ENCODE assay signal across 8 cellular contexts in the genomic region with DNA sequence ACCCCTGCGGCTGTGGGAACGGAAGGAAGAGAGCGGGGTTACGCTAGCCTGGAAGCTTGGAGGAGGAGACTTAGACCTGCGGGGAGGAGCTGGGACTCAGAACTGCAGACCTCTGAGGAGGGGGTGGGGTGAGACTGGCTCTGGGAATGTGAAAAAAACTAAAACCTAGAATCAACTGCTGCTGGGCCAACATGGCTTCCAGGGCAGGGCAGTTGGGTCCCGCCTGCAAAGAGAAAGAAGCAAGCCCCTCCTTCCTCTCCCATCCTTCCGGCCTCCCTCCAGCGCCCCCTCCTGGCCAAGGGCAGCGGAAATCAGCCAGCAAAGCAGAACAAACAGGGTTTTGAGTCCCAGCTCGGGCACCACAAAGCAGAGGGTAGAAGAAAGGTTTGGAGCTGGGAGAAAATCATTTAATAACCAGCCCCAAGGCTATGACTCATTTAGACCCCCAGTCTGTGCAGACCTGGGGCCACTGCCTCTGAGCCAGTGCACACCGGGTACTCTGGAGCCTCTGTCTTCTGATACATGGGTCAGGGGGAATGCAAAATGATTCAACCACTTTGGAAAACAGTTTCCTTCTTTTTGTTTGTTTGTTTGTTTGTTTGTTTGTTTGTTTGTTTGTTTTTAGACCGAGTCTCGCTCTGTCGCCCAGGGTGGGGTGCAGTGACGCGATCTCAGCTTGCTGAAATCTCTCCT. TPM values are rescaled to one million over a fixed set of nuclear protein-coding genes. Genes with fewer than 3 reads are reported as not detected.
DNase-seq lines count a peak whose midpoint lies in the region; ATAC-seq and TF ChIP-seq lines count a peak whose summit lies in the region.

No MANE protein-coding gene starts in this region.

- peaks cover 9% of the 10 kb centered on the region for H3K9me3 ChIP-seq in WERI-Rb-1 (ENCODE audit: severe bottlenecking)
- no peaks in the 10 kb centered on the region for H3K9me3 ChIP-seq in right lobe of liver
- peaks cover 0 to 4% (median 0%) of the 10 kb centered on the region in 3 donors for H3K9me3 ChIP-seq in gastroesophageal sphincter

- peak; percentile 80 for DNase-seq in GM06990 (ENCODE audit: extremely low read depth, insufficient read length)
- DNase-seq in M059J (ENCODE audit: low read depth) = peak; percentile 48
- peak; percentile 83 for DNase-seq in WERI-Rb-1
- DNase-seq in brain microvascular endothelial cell = peak; percentile 50
- DNase-seq in right lobe of liver = peak in 2 of 3 donors; percentile 75 to 77
- peak; percentile 57 for DNase-seq in stimulated activated CD8-positive, alpha-beta memory T cell treated with anti-CD3 and anti-CD28 coated beads, Interleukin-12 subunit alpha, Interleukin-12 subunit beta, amount 100 ng/mL, for 4 hours (ENCODE audit: low read depth)

- no peak for TF ChIP-seq EP300 in gastroesophageal sphincter (IDR thresholded peaks at IDR 0.05)

- H3K4me1 ChIP-seq in right lobe of liver = no peaks in the 10 kb centered on the region
- H3K4me1 ChIP-seq in gastroesophageal sphincter = peaks cover 0 to 18% (median 0%) of the 10 kb centered on the region in 3 donors

- WGBS in right lobe of liver (ENCODE audit: insufficient coverage, low coverage, low lambda C conversion rate, missing lambda C conversion rate) = 33% methylated on average over 14 of the region's 16 CpGs
- WGBS in gastroesophageal sphincter (ENCODE audit: low coverage in 1 of 2), 2 donors = 40 to 43% methylated on average over 7 to 15 of the region's 16 CpGs

- no peaks in the 10 kb centered on the region for H3K36me3 ChIP-seq in GM06990 (ENCODE audit: control insufficient read depth, insufficient read depth, low read length)
- H3K36me3 ChIP-seq in WERI-Rb-1 = no peaks in the 10 kb centered on the region
- H3K36me3 ChIP-seq in brain microvascular endothelial cell (replicated peaks) = no peaks in the 10 kb centered on the region
- H3K36me3 ChIP-seq in right lobe of liver = no peaks in the 10 kb centered on the region
- H3K36me3 ChIP-seq in gastroesophageal sphincter = no peaks in the 10 kb centered on the region

- H3K27ac ChIP-seq in WERI-Rb-1 (no peak overlapping the region), brain microvascular endothelial cell (no peak overlapping the region), right lobe of liver (no peak overlapping the region), gastroesophageal sphincter (no peak overlapping the region)

- in situ Hi-C loops in brain microvascular endothelial cell (cut with HindIII; ENCODE audit: low pct_ligation_motif_present, low sequenced_read_pairs) = no loop called here

- TF ChIP-seq CTCF in GM06990 (IDR thresholded peaks at IDR 0.05; ENCODE audit: insufficient read depth, low read length, poor library complexity, severe bottlenecking) = peak; percentile 90
- TF ChIP-seq CTCF in WERI-Rb-1 (IDR thresholded peaks at IDR 0.05; ENCODE audit: low read depth, low read length) = peak; percentile 75
- peak; percentile 87 for TF ChIP-seq CTCF in brain microvascular endothelial cell (IDR thresholded peaks at IDR 0.05; ENCODE audit: low read depth, low read length, missing control alignments)
- peak; percentile 38 to 54 (median 46) for TF ChIP-seq CTCF in right lobe of liver (IDR thresholded peaks at IDR 0.05)
- peak in 2 of 4 experiments; percentile 9 to 51 for TF ChIP-seq CTCF in gastroesophageal sphincter (IDR thresholded peaks at IDR 0.05)

- peak; percentile 67 to 79 (median 68) for ATAC-seq in right lobe of liver
- no peak for ATAC-seq in GM19455 (IDR thresholded peaks at IDR 0.05; ENCODE audit: unreplicated experiment)
- no peak for ATAC-seq in gastroesophageal sphincter

- intact Hi-C loops in right lobe of liver (cut with DNase I) = loop anchor here in 1 of 2 donors (10.0 kb wide), 1 partner anchor 309 kb away; no protein-coding TSS in a partner anchor

- TF ChIP-seq POLR2A in right lobe of liver (IDR thresholded peaks at IDR 0.05) = no peak
- TF ChIP-seq POLR2A in gastroesophageal sphincter (IDR thresholded peaks at IDR 0.05) = no peak

- no peak overlapping the region for H3K4me3 ChIP-seq in GM06990 (replicated peaks; ENCODE audit: low read depth, low read length)
- no peak overlapping the region for H3K4me3 ChIP-seq in WERI-Rb-1 (ENCODE audit: low read depth, low read length)
- H3K4me3 ChIP-seq in brain microvascular endothelial cell (ENCODE audit: low read depth, low read length) = no peak overlapping the region
- no peak overlapping the region for H3K4me3 ChIP-seq in right lobe of liver
- H3K4me3 ChIP-seq in gastroesophageal sphincter = no peak overlapping the region

- H3K27me3 ChIP-seq in GM06990 (replicated peaks; ENCODE audit: control insufficient read depth, insufficient read depth, low read length) = no peaks in the 10 kb centered on the region; the same call in none of the 2 replicates
- peaks cover 27% of the 10 kb centered on the region for H3K27me3 ChIP-seq in WERI-Rb-1 (ENCODE audit: insufficient read depth, low read depth, severe bottlenecking)
- peaks cover 9% of the 10 kb centered on the region for H3K27me3 ChIP-seq in brain microvascular endothelial cell (replicated peaks)
- H3K27me3 ChIP-seq in right lobe of liver = no peaks in the 10 kb centered on the region
- peaks cover 72% of the 10 kb centered on the region for H3K27me3 ChIP-seq in gastroesophageal sphincter

RNA-seq across cellular contexts. Expression of a gene that starts 7.3 kb away (rescaled TPM):
- not detected in 2 replicates for total RNA-seq in M059J (2014; rRNA removed; shearing (Covaris generic))
- 1 to 10 TPM; 2.3 to 6.2 (median 4.0) TPM for total RNA-seq in right lobe of liver
- total RNA-seq in gastroesophageal sphincter = 10 to 100 TPM in 2 of 4 donors, 1 to 10 TPM in 2; 5.4 to 20.5 (median 10.6) TPM

RNA-seq across cellular contexts. Expression of a gene that starts 36.7 kb away (rescaled TPM):
- not detected in 2 replicates for total RNA-seq in M059J (2014; rRNA removed; shearing (Covaris generic))
- total RNA-seq in right lobe of liver (1 to 10 TPM in 3 of 6 experiments, under 1 TPM in 1, not detected in 2; 0.59 to 1.7 (median 1.4) TPM), gastroesophageal sphincter (not detected)

RNA-seq across cellular contexts. Expression of a gene that starts 59.9 kb away (rescaled TPM):
- 0.02 TPM in 1 of 2 replicates, not detected in the other for total RNA-seq in M059J (2014; rRNA removed; shearing (Covaris generic))
- total RNA-seq in right lobe of liver (1 to 10 TPM in 5 of 6 experiments, under 1 TPM in 1; 0.88 to 4.7 (median 2.4) TPM), gastroesophageal sphincter (10 to 100 TPM in 1 of 4 donors, 1 to 10 TPM in 3; 1.4 to 12.0 (median 4.0) TPM)

Comparison
In these comparisons a context has a peak if more than half of its experiments do, and no peak if none do; other contexts are left out.
1. ATAC-seq: peak in right lobe of liver (4 of 4); none in GM19455 (single experiment) and gastroesophageal sphincter (single experiment).
2. Peak in every context shown above with its lines, with median percentiles within 50 percentile points of each other: DNase-seq.